In genomic region chr11:64281957-64282770, GRCh38 we compare ENCODE assay signal across 32 cellular contexts. TPM values are rescaled to one million over a fixed set of nuclear protein-coding genes. Genes with fewer than 3 reads are reported as not detected.
DNase-seq lines count a peak whose midpoint lies in the region; ATAC-seq, FAIRE-seq and TF ChIP-seq lines count a peak whose summit lies in the region.
"Had no signal": no experiment of that assay in that cellular context is flagged by ENCODE, and none has a peak within 500 bp of the region (broad histone marks: within the 10 kb centered on the region; RNA-seq: fewer than 3 reads in every experiment).

No MANE protein-coding gene starts in this region.

- no peak overlapping the region for H2BK12ac ChIP-seq in neuronal stem cell (ENCODE audit: low read length)

- H3K27ac Mint-ChIP-seq in activated CD4-positive, alpha-beta T cell treated with anti-CD3 and anti-CD28 coated beads, Interleukin-2, amount 10 ng/mL, durations not matched to agents 7 days and 5 days = peak overlapping the region; percentile 46
- no peak overlapping the region for H3K27ac Mint-ChIP-seq in progenitor cell of endocrine pancreas
- H3K27ac Mint-ChIP-seq: HFFc6 had no signal

- TF ChIP-seq CTCF in K562 (IDR thresholded peaks at IDR 0.05 in 2 of 3, conservative IDR thresholded peaks at IDR 0.05 in 1 of 3; ENCODE audit: insufficient read depth in 2 of 3, low read depth in 1 of 3, low read length in 3 of 3) = no peak
- TF ChIP-seq CTCF in progenitor cell of endocrine pancreas (IDR thresholded peaks at IDR 0.05; ENCODE audit: unreplicated experiment) = no peak

- no peak for TF ChIP-seq POLR2A in K562 (conservative IDR thresholded peaks at IDR 0.05)

- H3K27me3 Mint-ChIP-seq in activated CD4-positive, alpha-beta T cell treated with anti-CD3 and anti-CD28 coated beads, Interleukin-2, amount 10 ng/mL, durations not matched to agents 7 days and 5 days = no peaks in the 10 kb centered on the region
- no peaks in the 10 kb centered on the region for H3K27me3 Mint-ChIP-seq in progenitor cell of endocrine pancreas

- no peak overlapping the region for H2BK120ac ChIP-seq in neuronal stem cell (ENCODE audit: low read depth, low read length)

- H2AFZ ChIP-seq in K562 (ENCODE audit: low read depth, low read length) = no peak overlapping the region
- H2AFZ ChIP-seq in neuronal stem cell (ENCODE audit: low read length) = no peak overlapping the region

- H3K36me3 ChIP-seq in K562 (ENCODE audit: control insufficient read depth, insufficient read depth, low read length) = peaks cover 11% of the 10 kb centered on the region; the same call in 1 of the 3 replicates
- H3K36me3 ChIP-seq in neuronal stem cell (replicated peaks in 1 of 2; ENCODE audit: control insufficient read depth in 2 of 2, insufficient read depth in 2 of 2, low read length in 2 of 2) = peaks cover 2 to 35% of the 10 kb centered on the region in 2 donors

- no peak overlapping the region for H3K4me3 Mint-ChIP-seq in activated CD4-positive, alpha-beta T cell treated with anti-CD3 and anti-CD28 coated beads, Interleukin-2, amount 10 ng/mL, durations not matched to agents 7 days and 5 days
- H3K4me3 Mint-ChIP-seq in progenitor cell of endocrine pancreas (ENCODE audit: low read depth) = no peak overlapping the region

- CTCF ChIA-PET in activated CD4-positive, alpha-beta T cell treated with anti-CD3 and anti-CD28 coated beads, Interleukin-2, amount 10 ng/mL, durations not matched to agents 7 days and 5 days (lab: Charles Lee) = interaction anchor here (1.2 to 10.4 kb wide), 6 partner anchors 8 to 75 kb away, joined by 3 to 92 read pairs (median 10); partner anchors contain the start of genes CATSPERZ, ESRRA, FERMT3 and PLCB3
- CTCF ChIA-PET in K562 (lab: Yijun Ruan, JAX; ENCODE audit: low intra/inter-chr PET ratio) = no interaction called here

- no peak overlapping the region for H2BK15ac ChIP-seq in neuronal stem cell (ENCODE audit: low read length)

- ATAC-seq in K562 = no peak
- ATAC-seq: activated T-cell treated with anti-CD3 and anti-CD28 coated beads, Interleukin-2, amount 50 U/mL, for 4 hours; psoas muscle had no signal

- H3K9me3 ChIP-seq in K562 (replicated peaks; ENCODE audit: control insufficient read depth, insufficient read depth, low read depth, low read length) = no peaks in the 10 kb centered on the region
- H3K9me3 ChIP-seq in neuronal stem cell (replicated peaks in 1 of 2; ENCODE audit: control insufficient read depth in 2 of 2, insufficient read depth in 1 of 2, low read depth in 1 of 2, low read length in 2 of 2) = no peaks in the 10 kb centered on the region
- H3K9me3 ChIP-seq: psoas muscle, upper lobe of left lung had no signal

- peaks cover 4% of the 10 kb centered on the region for H3K79me1 ChIP-seq in neuronal stem cell (ENCODE audit: low read depth, low read length)

- H4K91ac ChIP-seq in neuronal stem cell (ENCODE audit: low read depth, low read length, poor library complexity) = no peak overlapping the region

- H3K79me2 ChIP-seq in K562 (ENCODE audit: control insufficient read depth, insufficient read depth, low read length) = peaks cover 12% of the 10 kb centered on the region; the same call in 2 of the 3 replicates

- intact Hi-C loops in K562 (cut with micrococcal nuclease) = no loop called here

- no peaks in the 10 kb centered on the region for H4K20me1 ChIP-seq in K562 (replicated peaks; ENCODE audit: control insufficient read depth, insufficient read depth, low read length)

- no peaks in the 10 kb centered on the region for H3K9me3 Mint-ChIP-seq in activated CD4-positive, alpha-beta T cell treated with anti-CD3 and anti-CD28 coated beads, Interleukin-2, amount 10 ng/mL, durations not matched to agents 7 days and 5 days
- H3K9me3 Mint-ChIP-seq in progenitor cell of endocrine pancreas (ENCODE audit: low read depth) = no peaks in the 10 kb centered on the region
- H3K9me3 Mint-ChIP-seq: activated T-cell treated with anti-CD3 and anti-CD28 coated beads, Interleukin-2, amount 50 U/mL, for 4 hours; CD4-positive, CD25-positive, alpha-beta regulatory T cell; HFFc6 had no signal

- no peak for TF ChIP-seq RAD21 in K562 (CRISPR knock-in tag; conservative IDR thresholded peaks at IDR 0.05 in 1 of 2, IDR thresholded peaks at IDR 0.05 in 1 of 2)

- H3K27ac ChIP-seq in K562 (ENCODE audit: extremely low read depth, low read depth, low read length) = no peak overlapping the region
- H3K27ac ChIP-seq in neuronal stem cell (replicated peaks; ENCODE audit: low read length) = no peak overlapping the region
- H3K27ac ChIP-seq: psoas muscle, SK-N-MC, upper lobe of left lung had no signal

- no peak for TF ChIP-seq EP300 in K562 (IDR thresholded peaks at IDR 0.05; ENCODE audit: low read length)

- H3K23ac ChIP-seq in neuronal stem cell (ENCODE audit: low read depth, low read length, poor library complexity) = no peak overlapping the region

- H2BK5ac ChIP-seq in neuronal stem cell (ENCODE audit: low read length) = no peak overlapping the region

- in situ Hi-C loops in K562 (cut with MboI) = no loop called here

- FAIRE-seq in K562 (lab: Jason Lieb, UNC) = no peak
- FAIRE-seq: keratinocyte had no signal

- peak overlapping the region; percentile 82 for H4K8ac ChIP-seq in neuronal stem cell (ENCODE audit: low read depth, low read length)

- no peak overlapping the region for H3K4me3 ChIP-seq in K562
- H3K4me3 ChIP-seq in neuronal stem cell (ENCODE audit: low read length in 2 of 2) = no peak overlapping the region
- H3K4me3 ChIP-seq: psoas muscle, SK-N-MC, upper lobe of left lung had no signal

- peaks cover 28% of the 10 kb centered on the region for H3K4me1 Mint-ChIP-seq in activated CD4-positive, alpha-beta T cell treated with anti-CD3 and anti-CD28 coated beads, Interleukin-2, amount 10 ng/mL, durations not matched to agents 7 days and 5 days
- H3K4me1 Mint-ChIP-seq in progenitor cell of endocrine pancreas (ENCODE audit: low read depth) = peaks cover 7% of the 10 kb centered on the region

- no peak overlapping the region for H2AK5ac ChIP-seq in neuronal stem cell (ENCODE audit: low read depth, low read length)

- POLR2A ChIA-PET in activated CD4-positive, alpha-beta T cell treated with anti-CD3 and anti-CD28 coated beads, Interleukin-2, amount 10 ng/mL, durations not matched to agents 7 days and 5 days (lab: Charles Lee) = no interaction called here
- POLR2A ChIA-PET in K562 (lab: Yijun Ruan, JAX) = interaction anchor here (0.7 to 5.1 kb wide), 4 partner anchors 12 to 76 kb away, joined by 3 to 54 read pairs (median 3); partner anchors contain the start of gene FERMT3

- no peak for DNase-seq in activated CD4-positive, alpha-beta T cell treated with anti-CD3 and anti-CD28 coated beads, Interleukin-2, amount 10 ng/mL, durations not matched to agents 7 days and 5 days
- DNase-seq in activated CD4-positive, alpha-beta T cell treated with anti-CD3 and anti-CD28 coated beads for 48 hours = no peak
- DNase-seq in K562 (ENCODE audit: extremely low read depth in 1 of 4, low spot score in 3 of 4) = no peak
- DNase-seq in neuronal stem cell (ENCODE audit: low spot score) = no peak
- no peak for DNase-seq in progenitor cell of endocrine pancreas (ENCODE audit: low spot score, unreplicated experiment)
- DNase-seq in NCI-H345 treated with DMSO at 0.1 percent for 48 hours (lab: John Stamatoyannopoulos, UW; ENCODE audit: unreplicated experiment) = no peak
- DNase-seq: 8988T; activated CD4-positive, alpha-beta T cell treated with anti-CD3 and anti-CD28 coated beads for 4 hours; activated naive CD4-positive, alpha-beta T cell treated with Interleukin-2 at 50 U/mL for 16 hours; activated T-cell treated with anti-CD3 and anti-CD28 coated beads, Interleukin-2, amount 50 U/mL, for 4 hours; caudate nucleus; CD4-positive, CD25-positive, alpha-beta regulatory T cell; DMS 273 treated with DMSO at 0.1 percent for 48 hours; HFFc6; IMR-90; NCI-H1105; NCI-H1930; NCI-H226; NCI-H748 treated with DMSO at 0.1 percent for 48 hours; psoas muscle; RPMI8226; stimulated activated CD8-positive, alpha-beta memory T cell treated with anti-CD3 and anti-CD28 coated beads, Interleukin-4, amount 100 ng/mL, for 48 hours; upper lobe of left lung had no signal

- H3K27me3 ChIP-seq in K562 (ENCODE audit: control insufficient read depth in 2 of 2, insufficient read depth in 2 of 2, low read length in 2 of 2) (no peaks in the 10 kb centered on the region), neuronal stem cell (ENCODE audit: control insufficient read depth in 3 of 3, insufficient read depth in 3 of 3, low read depth in 1 of 3, low read length in 3 of 3) (no peaks in the 10 kb centered on the region)
- H3K27me3 ChIP-seq: upper lobe of left lung had no signal

- no peak overlapping the region for H3K18ac ChIP-seq in neuronal stem cell (ENCODE audit: low read length)

- H3K14ac ChIP-seq in neuronal stem cell (ENCODE audit: low read length) = no peak overlapping the region

- H3K4me2 ChIP-seq in K562 (ENCODE audit: insufficient read depth, low read length) (no peak overlapping the region), neuronal stem cell (ENCODE audit: insufficient read depth, low read length, poor library complexity, severe bottlenecking) (no peak overlapping the region)

- H3K9me1 ChIP-seq in K562 (ENCODE audit: control insufficient read depth, insufficient read depth, low read length) = no peaks in the 10 kb centered on the region

- BruUV-seq in K562 (replicated peaks; lab: Mats Ljungman, UMichigan) = no TSS peak

- H3K4ac ChIP-seq in neuronal stem cell (ENCODE audit: low read length) = no peak overlapping the region

- H3K4me1 ChIP-seq in K562 (replicated peaks in 1 of 2; ENCODE audit: control insufficient read depth in 2 of 2, insufficient read depth in 2 of 2, low read length in 2 of 2) (peaks cover 7 to 36% of the 10 kb centered on the region in 2 experiments; a peak in 4 of 5 replicates), neuronal stem cell (ENCODE audit: control insufficient read depth in 2 of 2, insufficient read depth in 1 of 2, low read depth in 1 of 2, low read length in 2 of 2) (peaks cover 3 to 9% of the 10 kb centered on the region in 2 donors)

- H3K9ac ChIP-seq in K562 (ENCODE audit: insufficient read depth in 1 of 2, low read depth in 2 of 2, low read length in 2 of 2) (no peak overlapping the region; a peak in 1 of 4 replicates), neuronal stem cell (ENCODE audit: low read depth, low read length, poor library complexity) (peak overlapping the region; percentile 21)

- 95% methylated on average over 22 of the region's 22 CpGs for WGBS in K562 (ENCODE audit: insufficient coverage, low coverage, missing lambda C conversion rate)
- no CpG with 5 or more reads among the region's 22 CpGs for WGBS in neuronal stem cell (ENCODE audit: extremely low coverage in 2 of 2, insufficient read length in 2 of 2, insufficient replicate concordance in 1 of 2), 2 donors

- peaks cover 20% of the 10 kb centered on the region for H3K36me3 Mint-ChIP-seq in activated CD4-positive, alpha-beta T cell treated with anti-CD3 and anti-CD28 coated beads, Interleukin-2, amount 10 ng/mL, durations not matched to agents 7 days and 5 days (ENCODE audit: low read depth)
- H3K36me3 Mint-ChIP-seq in progenitor cell of endocrine pancreas (ENCODE audit: insufficient read depth) = peaks cover 7% of the 10 kb centered on the region

RNA-seq across cellular contexts. Expression of gene BAD, which starts 2.3 kb away (rescaled TPM):
- total RNA-seq in activated CD4-positive, alpha-beta T cell treated with anti-CD3 and anti-CD28 coated beads, Interleukin-2, amount 10 ng/mL, durations not matched to agents 7 days and 5 days = 10 to 100 TPM; 32.0 to 34.2 TPM
- 2.4 and 7.5 TPM in 2 replicates for total RNA-seq in K562 (2011; cell fraction: chromatin; rRNA removed; ENCODE audit: low replicate concordance)
- total RNA-seq in K562 (2011; cell fraction: nucleolus; rRNA removed) = 7.5 and 12.9 TPM in 2 replicates
- total RNA-seq in K562 (2011; cell fraction: nucleoplasm; rRNA removed) = 4.4 and 4.8 TPM in 2 replicates
- 45.6 and 58.5 TPM in 2 replicates for total RNA-seq in K562 (2014; rRNA removed)
- 2.9 and 4.1 TPM in 2 replicates for total RNA-seq in K562 (2014; rRNA removed; fragmentation: Illumina TruSeq; extraction: Trizol)
- 18.8 and 23.8 TPM in 2 replicates for total RNA-seq in K562 (2015; rRNA removed; fragmentation: Illumina TruSeq; extraction: Trizol)
- 25.2 and 27.1 TPM in 2 replicates for total RNA-seq in K562 (2021)
- polyA plus RNA-seq in K562 (2011; rRNA removed) = 11.8 and 21.1 TPM in 2 replicates
- polyA plus RNA-seq in K562 (2011; cell fraction: cytosol; rRNA removed) = 21.0 and 30.7 TPM in 2 replicates
- 8.6 and 11.1 TPM in 2 replicates for polyA plus RNA-seq in K562 (2011; cell fraction: nucleus; rRNA removed)
- polyA plus RNA-seq in K562 (2012) = 23.1 and 33.4 TPM in 2 replicates
- 4.7 and 12.8 TPM in 2 replicates for polyA plus RNA-seq in K562 (2014; fragmentation: Illumina TruSeq; extraction: Trizol)
- polyA plus RNA-seq in K562 (2014; fragmentation: Nextera tagmentation; extraction: Ambion mirVana) = 1 to 10 TPM in 1 of 2 experiments, under 1 TPM in 1; 0.61 to 4.0 TPM
- 34.3 and 43.0 TPM in 2 replicates for polyA plus RNA-seq in K562 (2014; rRNA removed)
- 1.2 and 2.6 TPM in 2 replicates for polyA minus RNA-seq in K562 (2011; rRNA and poly(A)+ RNA removed)
- 6.3 and 7.1 TPM in 2 replicates for polyA minus RNA-seq in K562 (2011; cell fraction: cytosol; rRNA and poly(A)+ RNA removed)
- 4.2 and 7.6 TPM in 2 replicates for polyA minus RNA-seq in K562 (2011; cell fraction: nucleus; rRNA and poly(A)+ RNA removed)
- 44.3 TPM for polyA plus RNA-seq in neuronal stem cell (2013, experiment 1 of 2)
- polyA plus RNA-seq in neuronal stem cell (2013, experiment 2 of 2) = 44.9 TPM
- total RNA-seq in progenitor cell of endocrine pancreas = 42.8 and 46.9 TPM in 2 replicates

RNA-seq across cellular contexts. Expression of gene GPR137, which starts 3.5 kb away (rescaled TPM):
- total RNA-seq in activated CD4-positive, alpha-beta T cell treated with anti-CD3 and anti-CD28 coated beads, Interleukin-2, amount 10 ng/mL, durations not matched to agents 7 days and 5 days = 10 to 100 TPM; 24.6 to 32.2 TPM
- 17.4 and 66.7 TPM in 2 replicates for total RNA-seq in K562 (2011; cell fraction: chromatin; rRNA removed; ENCODE audit: low replicate concordance)
- total RNA-seq in K562 (2011; cell fraction: nucleolus; rRNA removed) = 37.2 and 39.7 TPM in 2 replicates
- total RNA-seq in K562 (2011; cell fraction: nucleoplasm; rRNA removed) = 27.5 and 29.7 TPM in 2 replicates
- total RNA-seq in K562 (2014; rRNA removed) (10.7 and 14.8 TPM in 2 replicates), K562 (2014; rRNA removed; fragmentation: Illumina TruSeq; extraction: Trizol) (2.9 and 4.1 TPM in 2 replicates), K562 (2015; rRNA removed; fragmentation: Illumina TruSeq; extraction: Trizol) (10.9 and 11.9 TPM in 2 replicates), K562 (2021) (26.7 and 30.1 TPM in 2 replicates), progenitor cell of endocrine pancreas (46.7 and 56.5 TPM in 2 replicates)
- polyA plus RNA-seq in K562 (2011; rRNA removed) (6.0 and 11.3 TPM in 2 replicates), K562 (2014; fragmentation: Illumina TruSeq; extraction: Trizol) (13.2 and 16.9 TPM in 2 replicates), K562 (2014; fragmentation: Nextera tagmentation; extraction: Ambion mirVana) (under 1 TPM; 0.32 to 0.52 TPM), K562 (2014; rRNA removed) (18.2 and 18.9 TPM in 2 replicates)
- polyA plus RNA-seq in K562 (2011; cell fraction: cytosol; rRNA removed) = 11.8 and 23.6 TPM in 2 replicates
- polyA plus RNA-seq in K562 (2011; cell fraction: nucleus; rRNA removed) = 58.9 and 94.9 TPM in 2 replicates
- 25.3 and 28.5 TPM in 2 replicates for polyA plus RNA-seq in K562 (2012)
- 2.8 and 3.4 TPM in 2 replicates for polyA minus RNA-seq in K562 (2011; rRNA and poly(A)+ RNA removed)
- polyA minus RNA-seq in K562 (2011; cell fraction: cytosol; rRNA and poly(A)+ RNA removed) = 10.0 and 10.6 TPM in 2 replicates
- polyA minus RNA-seq in K562 (2011; cell fraction: nucleus; rRNA and poly(A)+ RNA removed) = 12.3 and 14.0 TPM in 2 replicates
- 25.9 TPM for polyA plus RNA-seq in neuronal stem cell (2013, experiment 1 of 2)
- 24.6 TPM for polyA plus RNA-seq in neuronal stem cell (2013, experiment 2 of 2)

RNA-seq across cellular contexts. Expression of gene KCNK4, which starts 8.9 kb away (rescaled TPM):
- not detected for total RNA-seq in activated CD4-positive, alpha-beta T cell treated with anti-CD3 and anti-CD28 coated beads, Interleukin-2, amount 10 ng/mL, durations not matched to agents 7 days and 5 days
- total RNA-seq in K562 (2011; cell fraction: chromatin; rRNA removed; ENCODE audit: low replicate concordance) = 0.37 and 0.74 TPM in 2 replicates
- total RNA-seq in K562 (2011; cell fraction: nucleolus; rRNA removed) = 0.17 and 0.26 TPM in 2 replicates
- 0.44 TPM in 1 of 2 replicates, not detected in the other for total RNA-seq in K562 (2011; cell fraction: nucleoplasm; rRNA removed)
- not detected in 2 replicates for total RNA-seq in K562 (2014; rRNA removed)
- not detected in 2 replicates for total RNA-seq in K562 (2014; rRNA removed; fragmentation: Illumina TruSeq; extraction: Trizol)
- total RNA-seq in K562 (2015; rRNA removed; fragmentation: Illumina TruSeq; extraction: Trizol) = not detected in 2 replicates
- not detected in 2 replicates for total RNA-seq in K562 (2021)
- polyA plus RNA-seq in K562 (2011; rRNA removed) = not detected in 2 replicates
- not detected in 2 replicates for polyA plus RNA-seq in K562 (2011; cell fraction: cytosol; rRNA removed)
- 0.13 and 0.14 TPM in 2 replicates for polyA plus RNA-seq in K562 (2011; cell fraction: nucleus; rRNA removed)
- 0.05 TPM in 1 of 2 replicates, not detected in the other for polyA plus RNA-seq in K562 (2012)
- polyA plus RNA-seq in K562 (2014; fragmentation: Illumina TruSeq; extraction: Trizol) = not detected in 2 replicates
- not detected for polyA plus RNA-seq in K562 (2014; fragmentation: Nextera tagmentation; extraction: Ambion mirVana)
- not detected in 2 replicates for polyA plus RNA-seq in K562 (2014; rRNA removed)
- polyA minus RNA-seq in K562 (2011; rRNA and poly(A)+ RNA removed) = not detected in 2 replicates
- polyA minus RNA-seq in K562 (2011; cell fraction: cytosol; rRNA and poly(A)+ RNA removed) = not detected in 2 replicates
- polyA minus RNA-seq in K562 (2011; cell fraction: nucleus; rRNA and poly(A)+ RNA removed) = not detected in 2 replicates
- 0.07 TPM for polyA plus RNA-seq in neuronal stem cell (2013, experiment 1 of 2)
- polyA plus RNA-seq in neuronal stem cell (2013, experiment 2 of 2) = 0.04 TPM
- total RNA-seq in progenitor cell of endocrine pancreas = 0.62 TPM in 1 of 2 replicates, not detected in the other
- total RNA-seq: activated T-cell treated with anti-CD3 and anti-CD28 coated beads, Interleukin-2, amount 50 U/mL, for 4 hours; CD4-positive, CD25-positive, alpha-beta regulatory T cell; dermis microvascular lymphatic vessel endothelial cell; fibroblast of lung; IMR-90; lower leg skin; mononuclear cell; psoas muscle; skeletal muscle tissue; T-helper 2 cell treated with Interferon-gamma antibody and Interleukin-4, amounts not matched to agents 100 ng/mL and 5 ng/mL, for 36 hours had no signal
- polyA plus RNA-seq: CD4-positive, CD25-positive, alpha-beta regulatory T cell; fibroblast of lung; IMR-90; keratinocyte; psoas muscle had no signal

RNA-seq across cellular contexts. Expression of gene CATSPERZ, which starts 18.0 kb away (rescaled TPM):
- not detected for total RNA-seq in activated CD4-positive, alpha-beta T cell treated with anti-CD3 and anti-CD28 coated beads, Interleukin-2, amount 10 ng/mL, durations not matched to agents 7 days and 5 days
- total RNA-seq in K562 (2011; cell fraction: chromatin; rRNA removed; ENCODE audit: low replicate concordance) = 3.6 TPM in 1 of 2 replicates, not detected in the other
- 1.5 and 2.8 TPM in 2 replicates for total RNA-seq in K562 (2011; cell fraction: nucleolus; rRNA removed)
- total RNA-seq in K562 (2011; cell fraction: nucleoplasm; rRNA removed) = 0.59 and 0.99 TPM in 2 replicates
- 8.5 TPM in 2 replicates for total RNA-seq in K562 (2014; rRNA removed)
- total RNA-seq in K562 (2014; rRNA removed; fragmentation: Illumina TruSeq; extraction: Trizol) = 1.2 and 1.6 TPM in 2 replicates
- 3.8 and 4.1 TPM in 2 replicates for total RNA-seq in K562 (2015; rRNA removed; fragmentation: Illumina TruSeq; extraction: Trizol)
- total RNA-seq in K562 (2021) = 5.1 and 5.4 TPM in 2 replicates
- polyA plus RNA-seq in K562 (2011; rRNA removed) = 0.86 and 1.2 TPM in 2 replicates
- 2.9 and 3.2 TPM in 2 replicates for polyA plus RNA-seq in K562 (2011; cell fraction: cytosol; rRNA removed)
- 1.5 and 2.0 TPM in 2 replicates for polyA plus RNA-seq in K562 (2011; cell fraction: nucleus; rRNA removed)
- 4.4 and 4.7 TPM in 2 replicates for polyA plus RNA-seq in K562 (2012)
- polyA plus RNA-seq in K562 (2014; fragmentation: Illumina TruSeq; extraction: Trizol) = 3.5 and 4.3 TPM in 2 replicates
- polyA plus RNA-seq in K562 (2014; fragmentation: Nextera tagmentation; extraction: Ambion mirVana) = 1 to 10 TPM; 1.3 to 2.2 TPM
- 5.3 and 8.3 TPM in 2 replicates for polyA plus RNA-seq in K562 (2014; rRNA removed)
- 0.32 TPM in 1 of 2 replicates, not detected in the other for polyA minus RNA-seq in K562 (2011; rRNA and poly(A)+ RNA removed)
- polyA minus RNA-seq in K562 (2011; cell fraction: cytosol; rRNA and poly(A)+ RNA removed) = not detected in 2 replicates
- polyA minus RNA-seq in K562 (2011; cell fraction: nucleus; rRNA and poly(A)+ RNA removed) = not detected in 2 replicates
- not detected for polyA plus RNA-seq in neuronal stem cell (2013, experiment 1 of 2)
- polyA plus RNA-seq in neuronal stem cell (2013, experiment 2 of 2) = 0.17 TPM
- total RNA-seq in progenitor cell of endocrine pancreas = not detected in 2 replicates
- total RNA-seq: activated T-cell treated with anti-CD3 and anti-CD28 coated beads, Interleukin-2, amount 50 U/mL, for 4 hours; CD4-positive, CD25-positive, alpha-beta regulatory T cell; dermis microvascular lymphatic vessel endothelial cell; G401; IMR-90; lower leg skin; mononuclear cell; psoas muscle; skeletal muscle tissue; T-helper 2 cell treated with Interferon-gamma antibody and Interleukin-4, amounts not matched to agents 100 ng/mL and 5 ng/mL, for 36 hours had no signal
- polyA plus RNA-seq: CD4-positive, CD25-positive, alpha-beta regulatory T cell; fibroblast of lung; IMR-90 had no signal

RNA-seq across cellular contexts. Expression of gene ESRRA, which starts 23.2 kb away (rescaled TPM):
- total RNA-seq in activated CD4-positive, alpha-beta T cell treated with anti-CD3 and anti-CD28 coated beads, Interleukin-2, amount 10 ng/mL, durations not matched to agents 7 days and 5 days = 10 to 100 TPM; 24.8 to 32.0 TPM
- total RNA-seq in K562 (2011; cell fraction: chromatin; rRNA removed; ENCODE audit: low replicate concordance) = 59.5 and 126 TPM in 2 replicates
- 77.2 and 79.9 TPM in 2 replicates for total RNA-seq in K562 (2011; cell fraction: nucleolus; rRNA removed)
- total RNA-seq in K562 (2011; cell fraction: nucleoplasm; rRNA removed) = 58.7 and 66.9 TPM in 2 replicates
- total RNA-seq in K562 (2014; rRNA removed) (89.2 and 89.7 TPM in 2 replicates), K562 (2014; rRNA removed; fragmentation: Illumina TruSeq; extraction: Trizol) (13.8 and 17.3 TPM in 2 replicates), K562 (2015; rRNA removed; fragmentation: Illumina TruSeq; extraction: Trizol) (30.3 and 31.4 TPM in 2 replicates), K562 (2021) (76.5 and 84.1 TPM in 2 replicates), progenitor cell of endocrine pancreas (28.1 and 31.4 TPM in 2 replicates)
- polyA plus RNA-seq in K562 (2011; rRNA removed) (23.7 and 35.6 TPM in 2 replicates), K562 (2014; fragmentation: Illumina TruSeq; extraction: Trizol) (15.3 and 27.6 TPM in 2 replicates), K562 (2014; fragmentation: Nextera tagmentation; extraction: Ambion mirVana) (1 to 10 TPM in 1 of 2 experiments, under 1 TPM in 1; 0.27 to 1.0 TPM), K562 (2014; rRNA removed) (69.0 and 75.5 TPM in 2 replicates)
- 35.4 and 60.9 TPM in 2 replicates for polyA plus RNA-seq in K562 (2011; cell fraction: cytosol; rRNA removed)
- polyA plus RNA-seq in K562 (2011; cell fraction: nucleus; rRNA removed) = 37.9 and 54.0 TPM in 2 replicates
- 31.8 and 58.2 TPM in 2 replicates for polyA plus RNA-seq in K562 (2012)
- polyA minus RNA-seq in K562 (2011; rRNA and poly(A)+ RNA removed) = 12.5 and 13.5 TPM in 2 replicates
- 20.4 and 30.5 TPM in 2 replicates for polyA minus RNA-seq in K562 (2011; cell fraction: cytosol; rRNA and poly(A)+ RNA removed)
- 20.6 and 21.5 TPM in 2 replicates for polyA minus RNA-seq in K562 (2011; cell fraction: nucleus; rRNA and poly(A)+ RNA removed)
- 5.3 TPM for polyA plus RNA-seq in neuronal stem cell (2013, experiment 1 of 2)
- polyA plus RNA-seq in neuronal stem cell (2013, experiment 2 of 2) = 5.6 TPM
